In genomic region chr7:128785738-128786137, GRCh38 we compare ENCODE assay signal across 17 cellular contexts. TPM values are rescaled to one million over a fixed set of nuclear protein-coding genes. Genes with fewer than 3 reads are reported as not detected.
DNase-seq lines count a peak whose midpoint lies in the region; ATAC-seq and TF ChIP-seq lines count a peak whose summit lies in the region.
"Had no signal": no experiment of that assay in that cellular context is flagged by ENCODE, and none has a peak within 500 bp of the region (broad histone marks: within the 10 kb centered on the region; RNA-seq: fewer than 3 reads in every experiment).

No MANE protein-coding gene starts in this region.

- no peaks in the 10 kb centered on the region for H3K27me3 ChIP-seq in prostate gland (replicated peaks; ENCODE audit: insufficient read depth)
- H3K27me3 ChIP-seq in MM.1S (replicated peaks; ENCODE audit: insufficient read depth, low read length), result peaks cover 22% of the 10 kb centered on the region
- H3K27me3 ChIP-seq in sigmoid colon, result no peaks in the 10 kb centered on the region

- H3K9me2 ChIP-seq in MM.1S (replicated peaks; ENCODE audit: insufficient read depth, low read length), result no peaks in the 10 kb centered on the region

- H3K9me3 ChIP-seq in prostate gland (no peaks in the 10 kb centered on the region), MM.1S (replicated peaks; ENCODE audit: insufficient read depth, low read length) (no peaks in the 10 kb centered on the region), sigmoid colon (no peaks in the 10 kb centered on the region)
- H3K9me3 ChIP-seq: BLaER1 treated with 17β-estradiol and CSF1 and Interleukin-3, amounts not matched to agents 10 nM and 100 nM had no signal

- ATAC-seq in HG02623 (IDR thresholded peaks at IDR 0.05; ENCODE audit: unreplicated experiment), result no peak
- ATAC-seq: GM12878, GM23338 had no signal

- H3K4me3 ChIP-seq in prostate gland (no peak overlapping the region), MM.1S (ENCODE audit: low read length) (no peak overlapping the region), sigmoid colon (no peak overlapping the region)
- H3K4me3 ChIP-seq: BLaER1 treated with 17β-estradiol and CSF1 and Interleukin-3, amounts not matched to agents 10 nM and 100 nM; GM12878; GM23338 had no signal

- DNase-seq in MV-4-11 (lab: John Stamatoyannopoulos, UW) (peak; percentile 24), epithelial cell of prostate (ENCODE audit: low read depth, low spot score) (peak; percentile 22), prostate gland (ENCODE audit: low spot score) (peak; percentile 40), MM.1S (no peak), sigmoid colon (no peak)
- DNase-seq: ACHN; Calu3; CD4-positive, alpha-beta T cell; DMS 273 treated with DMSO at 0.1 percent for 48 hours; H7 had no signal

- TF ChIP-seq CTCF in C4-2B (conservative IDR thresholded peaks at IDR 0.05) (no peak), prostate gland (IDR thresholded peaks at IDR 0.05) (no peak), MM.1S (IDR thresholded peaks at IDR 0.05; ENCODE audit: low read length) (no peak), sigmoid colon (IDR thresholded peaks at IDR 0.05) (no peak)

- H3F3A ChIP-seq in MM.1S (ENCODE audit: insufficient read depth, low read length), result no peaks in the 10 kb centered on the region

- WGBS in prostate gland, result 40% methylated on average over 3 of the region's 3 CpGs
- 25 to 61% methylated on average over 3 of the region's 3 CpGs for WGBS in sigmoid colon, 2 donors

- intact Hi-C loops in prostate gland (cut with DNase I) (no loop called here), sigmoid colon (cut with DNase I) (no loop called here)

- TF ChIP-seq EP300 in sigmoid colon (IDR thresholded peaks at IDR 0.05), result no peak

- TF ChIP-seq POLR2A in prostate gland (IDR thresholded peaks at IDR 0.05), result no peak
- no peak for TF ChIP-seq POLR2A in sigmoid colon (IDR thresholded peaks at IDR 0.05)

- no peak overlapping the region for H2AFZ ChIP-seq in MM.1S (ENCODE audit: low read length)
- H2AFZ ChIP-seq: GM23338 had no signal

- H3K36me3 ChIP-seq in prostate gland (no peaks in the 10 kb centered on the region), MM.1S (replicated peaks; ENCODE audit: insufficient read depth, low read length) (no peaks in the 10 kb centered on the region), sigmoid colon (no peaks in the 10 kb centered on the region)
- H3K36me3 ChIP-seq: BLaER1 treated with 17β-estradiol and CSF1 and Interleukin-3, amounts not matched to agents 10 nM and 100 nM had no signal

- no peak overlapping the region for H3K9ac ChIP-seq in MM.1S (ENCODE audit: low read length)
- H3K9ac ChIP-seq: BLaER1 treated with 17β-estradiol and CSF1 and Interleukin-3, amounts not matched to agents 10 nM and 100 nM had no signal

- H3K79me2 ChIP-seq in MM.1S (ENCODE audit: low read length), result no peaks in the 10 kb centered on the region

- H3K4me2 ChIP-seq in MM.1S (ENCODE audit: low read depth, low read length), result no peak overlapping the region
- H3K4me2 ChIP-seq: GM23338 had no signal

- H3K27ac ChIP-seq in C4-2B (peak overlapping the region; percentile 85; the same call in 1 of the 2 replicates), epithelial cell of prostate (no peak overlapping the region), prostate gland (peak overlapping the region in 1 of 2 donors; percentile 70), MM.1S (ENCODE audit: low read length) (no peak overlapping the region), sigmoid colon (no peak overlapping the region)
- H3K27ac ChIP-seq: BLaER1 treated with 17β-estradiol and CSF1 and Interleukin-3, amounts not matched to agents 10 nM and 100 nM had no signal

- H3K4me1 ChIP-seq in prostate gland (replicated peaks), result no peaks in the 10 kb centered on the region
- H3K4me1 ChIP-seq in MM.1S (ENCODE audit: low read length), result no peaks in the 10 kb centered on the region
- peaks cover 0 to 35% (median 32%) of the 10 kb centered on the region in 4 donors for H3K4me1 ChIP-seq in sigmoid colon

- H4K20me1 ChIP-seq in MM.1S (ENCODE audit: insufficient read depth, low read length), result no peaks in the 10 kb centered on the region
- H4K20me1 ChIP-seq: BLaER1 treated with 17β-estradiol and CSF1 and Interleukin-3, amounts not matched to agents 10 nM and 100 nM had no signal

RNA-seq across cellular contexts. Expression of gene CCDC136, which starts 6.0 kb away (rescaled TPM):
- total RNA-seq in prostate gland (10 to 100 TPM; 11.7 to 61.2 TPM), sigmoid colon (10 to 100 TPM; 19.9 to 53.7 (median 23.7) TPM)
- polyA plus RNA-seq in sigmoid colon, result 1 to 10 TPM in 2 of 3 donors, not detected in 1; 2.4 to 2.8 TPM

RNA-seq across cellular contexts. Expression of gene OPN1SW, which starts 10.1 kb away (rescaled TPM):
- not detected for total RNA-seq in prostate gland
- total RNA-seq in sigmoid colon, result not detected
- polyA plus RNA-seq in sigmoid colon, result not detected
- total RNA-seq: A172; Calu3; CD4-positive, alpha-beta T cell; G401; GM12878; GM23338; H7 had no signal

RNA-seq across cellular contexts. Expression of gene FLNC, which starts 44.5 kb away (rescaled TPM):
- 100 to 1,000 TPM; 104 to 150 TPM for total RNA-seq in prostate gland
- total RNA-seq in sigmoid colon, result 100 to 1,000 TPM in 3 of 4 donors, 10 to 100 TPM in 1; 95.3 to 489 (median 242) TPM
- 10 to 100 TPM in 1 of 3 donors, 1 to 10 TPM in 1, under 1 TPM in 1; 0.69 to 12.6 (median 5.4) TPM for polyA plus RNA-seq in sigmoid colon

RNA-seq across cellular contexts. Expression of gene CALU, which starts 46.6 kb away (rescaled TPM):
- 10 to 100 TPM; 76.2 to 87.8 TPM for total RNA-seq in prostate gland
- total RNA-seq in sigmoid colon, result 100 to 1,000 TPM; 153 to 250 (median 198) TPM
- polyA plus RNA-seq in sigmoid colon, result 10 to 100 TPM; 14.4 to 38.7 (median 23.1) TPM

Comparison
In these comparisons a context has a peak if more than half of its experiments do, and no peak if none do; other contexts are left out.
1. DNase-seq: peak in MV-4-11 (single experiment), epithelial cell of prostate (single experiment) and prostate gland (single experiment); none in MM.1S (single experiment) and sigmoid colon (single experiment).